Comparison of ENCODE assay signal across 25 cellular contexts in the genomic region with DNA sequence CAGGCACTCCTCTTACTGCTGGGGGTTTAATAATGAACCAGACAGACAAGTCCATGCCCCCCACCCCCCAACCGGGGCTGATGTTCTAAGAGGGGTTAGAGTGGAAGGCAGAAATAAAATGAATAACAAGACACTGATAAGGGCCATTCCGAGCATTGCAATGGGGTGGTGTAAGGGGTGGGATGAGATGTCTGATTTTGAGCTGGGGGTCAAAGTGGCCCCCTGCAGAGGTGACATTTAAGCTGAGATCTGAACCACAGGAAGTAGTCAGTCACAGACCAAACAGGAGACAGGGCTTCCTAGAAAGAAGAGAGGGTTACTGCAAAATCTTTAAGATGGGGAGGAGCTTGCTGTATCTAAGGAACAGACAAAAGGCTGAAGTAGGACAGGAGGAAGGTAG.
"Had no signal": no experiment of that assay in that cellular context is flagged by ENCODE, and none has a peak within 500 bp of the region (broad histone marks: within the 10 kb centered on the region; RNA-seq: fewer than 3 reads in every experiment).

No MANE protein-coding gene starts in this region.

- DNase-seq: activated CD4-positive, alpha-beta T cell treated with anti-CD3 and anti-CD28 coated beads for 1 hour; activated CD4-positive, alpha-beta T cell treated with anti-CD3 and anti-CD28 coated beads, Interleukin-2, amount 50 U/mL, for 1 hour; activated CD8-positive, alpha-beta T cell treated with anti-CD3 and anti-CD28 coated beads, Interleukin-2, amount 10 ng/mL, durations not matched to agents 7 days and 5 days; activated gamma-delta T cell; activated naive CD4-positive, alpha-beta T cell treated with anti-CD3 and anti-CD28 coated beads, Interleukin-2, amount 50 U/mL, for 16 hours; activated naive CD8-positive, alpha-beta T cell treated with anti-CD3 and anti-CD28 coated beads, Interleukin-2, amount 50 U/mL, for 24 hours; aorta; effector memory CD8-positive, alpha-beta T cell; glutamatergic neuron; kidney glomerular epithelial cell; left lung; mammary epithelial cell; posterior cingulate gyrus; retina; spleen; stimulated activated CD4-positive, alpha-beta T cell treated with anti-CD3 and anti-CD28 coated beads, Interleukin-4, amount 100 ng/mL, for 24 hours; stimulated activated naive CD4-positive, alpha-beta T cell treated with Interleukin-2 at 50 U/mL for 16 hours; upper lobe of left lung; WERI-Rb-1 had no signal

- H3K9me3 ChIP-seq: breast epithelium, esophagus muscularis mucosa, left lung, spleen, upper lobe of left lung had no signal

- H3K36me3 Mint-ChIP-seq: natural killer cell treated with Interleukin-12 subunit alpha and Interleukin-12 subunit beta and Interleukin-15 and Interleukin-18, amount 100 ng/mL, for 72 hours had no signal

- H3K27ac Mint-ChIP-seq: activated CD8-positive, alpha-beta T cell treated with anti-CD3 and anti-CD28 coated beads, Interleukin-2, amount 10 ng/mL, durations not matched to agents 7 days and 5 days; activated naive CD8-positive, alpha-beta T cell treated with anti-CD3 and anti-CD28 coated beads, Interleukin-2, amount 50 U/mL, for 24 hours; activated T-helper 1 cell treated with anti-CD3 and anti-CD28 coated beads, Interleukin-12 subunit alpha, Interleukin-12 subunit beta, Interleukin-2, Interleukin-4 antibody, amounts not matched to agents 30 ng/mL and 10 ng/mL and 1 ng/mL, durations not matched to agents 14 hours and 24 hours and 36 hours; effector memory CD8-positive, alpha-beta T cell; natural killer cell treated with Interleukin-12 subunit alpha and Interleukin-12 subunit beta and Interleukin-15 and Interleukin-18, amount 100 ng/mL, for 72 hours had no signal

- H3K27me3 ChIP-seq: breast epithelium, hepatocyte, left lung, upper lobe of left lung had no signal

- H3K4me1 Mint-ChIP-seq: activated naive CD8-positive, alpha-beta T cell treated with anti-CD3 and anti-CD28 coated beads, Interleukin-2, amount 50 U/mL, for 24 hours; central memory CD8-positive, alpha-beta T cell had no signal

- H3K36me3 ChIP-seq: breast epithelium, esophagus muscularis mucosa, left lung, spleen, upper lobe of left lung, WERI-Rb-1 had no signal

- ATAC-seq: activated CD8-positive, alpha-beta T cell treated with anti-CD3 and anti-CD28 coated beads, Interleukin-2, amount 10 ng/mL, durations not matched to agents 7 days and 5 days; activated naive CD8-positive, alpha-beta T cell treated with anti-CD3 and anti-CD28 coated beads, Interleukin-2, amount 50 U/mL, for 24 hours; effector memory CD8-positive, alpha-beta T cell had no signal

- H3K4me1 ChIP-seq: left lung, spleen had no signal

- H3K9me3 Mint-ChIP-seq: activated naive CD8-positive, alpha-beta T cell treated with anti-CD3 and anti-CD28 coated beads, Interleukin-2, amount 50 U/mL, for 24 hours; activated T-helper 1 cell treated with anti-CD3 and anti-CD28 coated beads, Interleukin-12 subunit alpha, Interleukin-12 subunit beta, Interleukin-2, Interleukin-4 antibody, amounts not matched to agents 30 ng/mL and 10 ng/mL and 1 ng/mL, durations not matched to agents 14 hours and 24 hours and 36 hours; central memory CD8-positive, alpha-beta T cell; effector memory CD8-positive, alpha-beta T cell; natural killer cell treated with Interleukin-12 subunit alpha and Interleukin-12 subunit beta and Interleukin-15 and Interleukin-18, amount 100 ng/mL, for 72 hours had no signal

- H3K4me3 ChIP-seq: breast epithelium, esophagus muscularis mucosa, hepatocyte, left lung, spleen, upper lobe of left lung had no signal

- H3K4me3 Mint-ChIP-seq: activated CD8-positive, alpha-beta T cell treated with anti-CD3 and anti-CD28 coated beads, Interleukin-2, amount 10 ng/mL, durations not matched to agents 7 days and 5 days; activated naive CD8-positive, alpha-beta T cell treated with anti-CD3 and anti-CD28 coated beads, Interleukin-2, amount 50 U/mL, for 24 hours; activated T-helper 1 cell treated with anti-CD3 and anti-CD28 coated beads, Interleukin-12 subunit alpha, Interleukin-12 subunit beta, Interleukin-2, Interleukin-4 antibody, amounts not matched to agents 30 ng/mL and 10 ng/mL and 1 ng/mL, durations not matched to agents 14 hours and 24 hours and 36 hours; central memory CD8-positive, alpha-beta T cell; effector memory CD8-positive, alpha-beta T cell; natural killer cell treated with Interleukin-12 subunit alpha and Interleukin-12 subunit beta and Interleukin-15 and Interleukin-18, amount 100 ng/mL, for 72 hours had no signal

- H3K27ac ChIP-seq: breast epithelium, esophagus muscularis mucosa, hepatocyte, left lung, upper lobe of left lung, WERI-Rb-1 had no signal
